In genomic region chr19:1173845-1174809, GRCh38 we compare ENCODE assay signal across 8 cellular contexts. TPM values are rescaled to one million over a fixed set of nuclear protein-coding genes. Genes with fewer than 3 reads are reported as not detected.
DNase-seq lines count a peak whose midpoint lies in the region; TF ChIP-seq lines count a peak whose summit lies in the region.

SBNO2 (minus strand) TSS chr19:1174268; CDS start chr19:1154276, 19,992 bp downstream.

- peaks cover 30% of the 10 kb centered on the region for H3K4me1 Mint-ChIP-seq in mesothelial cell of epicardium

- in situ Hi-C loops in endometrial microvascular endothelial cells (cut with HindIII; ENCODE audit: inconsistent ontology term, low pct_unique_long_range_greater_than_20kb, low sequenced_read_pairs) = no loop called here

- H3K4me2 ChIP-seq in OCI-LY1 (ENCODE audit: low read length) = peak within 1 kb of the TSS; percentile 93

- peaks cover 19% of the 10 kb centered on the region for H3K4me1 ChIP-seq in OCI-LY1 (ENCODE audit: insufficient read depth, low read length, severe bottlenecking)

- no peaks in the 10 kb centered on the region for H3K36me3 ChIP-seq in OCI-LY1 (ENCODE audit: insufficient read depth, low read length)

- TF ChIP-seq CTCF in OCI-LY1 (IDR thresholded peaks at IDR 0.05; ENCODE audit: low read length) (no peak), mesothelial cell of epicardium (IDR thresholded peaks at IDR 0.05; ENCODE audit: unreplicated experiment) (no peak)

- H2AFZ ChIP-seq in OCI-LY1 (ENCODE audit: low read length) = no peak within 1 kb of the TSS

- no peaks in the 10 kb centered on the region for H3K9me2 ChIP-seq in OCI-LY1 (ENCODE audit: low read depth, low read length)

- H3F3A ChIP-seq in OCI-LY1 (ENCODE audit: insufficient read depth, low read length) = no peaks in the 10 kb centered on the region

- H3K27me3 Mint-ChIP-seq in mesothelial cell of epicardium (ENCODE audit: low read depth) = no peaks in the 10 kb centered on the region

- peak within 1 kb of the TSS; percentile 97 for H3K4me3 ChIP-seq in OCI-LY1 (ENCODE audit: low read depth, low read length, poor library complexity, severe bottlenecking)

- H3K9ac ChIP-seq in OCI-LY1 (ENCODE audit: low read length) = peak within 1 kb of the TSS; percentile 97

- H3K79me2 ChIP-seq in OCI-LY1 (ENCODE audit: insufficient read depth, low read length) = no peaks in the 10 kb centered on the region

- H4K20me1 ChIP-seq in OCI-LY1 (ENCODE audit: insufficient read depth, low read length) = no peaks in the 10 kb centered on the region

- H3K27ac Mint-ChIP-seq in mesothelial cell of epicardium = peak within 1 kb of the TSS; percentile 93

- no peaks in the 10 kb centered on the region for H3K9me3 ChIP-seq in OCI-LY1 (ENCODE audit: low read length)

- peak; percentile 76 for DNase-seq in NK-92 treated with Interleukin-12 subunit alpha and Interleukin-12 subunit beta, amount 100 ng/mL, for 24 hours (lab: John Stamatoyannopoulos, UW)
- DNase-seq in NK-92 (lab: John Stamatoyannopoulos, UW; ENCODE audit: unreplicated experiment) (no peak), HT1080 (ENCODE audit: low read depth) (peak; percentile 69), mesothelial cell of epicardium (ENCODE audit: low spot score in 2 of 2, unreplicated experiment in 2 of 2) (peak; percentile 82 to 95)
- DNase-seq in activated CD8-positive, alpha-beta memory T cell treated with anti-CD3 and anti-CD28 coated beads, Interleukin-2, amount 50 U/mL, for 4 hours = peak; percentile 90
- peak; percentile 74 for DNase-seq in stimulated activated CD8-positive, alpha-beta memory T cell treated with anti-CD3 and anti-CD28 coated beads, Interleukin-15, amount 100 ng/mL, for 4 hours (ENCODE audit: low read depth in 2 of 2)

- H3K27me3 ChIP-seq in OCI-LY1 (ENCODE audit: insufficient read depth, low read length) = 0 out of 2 replicates have a peak, but pooled peaks cover 4% of the 10 kb centered on the region

- no peaks in the 10 kb centered on the region for H3K9me3 Mint-ChIP-seq in mesothelial cell of epicardium

- peak within 1 kb of the TSS; percentile 44 for H3K27ac ChIP-seq in OCI-LY1 (ENCODE audit: low read depth, low read length, poor library complexity, severe bottlenecking)

- peak within 1 kb of the TSS; percentile 80 for H3K4me3 Mint-ChIP-seq in mesothelial cell of epicardium

- no peaks in the 10 kb centered on the region for H3K36me3 Mint-ChIP-seq in mesothelial cell of epicardium

RNA-seq across cellular contexts. Expression of gene SBNO2, which starts in this region (rescaled TPM):
- total RNA-seq in HT1080 (2014; rRNA removed; shearing (Covaris generic)) = 28.2 and 31.7 TPM in 2 replicates
- 30.4 and 31.5 TPM in 2 replicates for polyA plus RNA-seq in HT1080 (2015; cell fraction: cytosol; rRNA removed)
- polyA plus RNA-seq in HT1080 (2015; cell fraction: nucleus; rRNA removed) = 81.0 and 86.6 TPM in 2 replicates
- total RNA-seq in endometrial microvascular endothelial cells (ENCODE audit: inconsistent ontology term) = 33.0 TPM
- total RNA-seq in mesothelial cell of epicardium = 48.5 to 56.1 TPM (median 53.0 TPM) in 3 replicates
